ENCODE assay signal across 16 cellular contexts in genomic region chr10:5604946-5605345, GRCh38.
A peak's percentile ranks its signal among the peaks of the same experiment; 100 is the strongest.
DNase-seq lines count a peak whose midpoint lies in the region; ATAC-seq and TF ChIP-seq lines count a peak whose summit lies in the region.
"Had no signal": no experiment of that assay in that cellular context is flagged by ENCODE, and none has a peak within 500 bp of the region (broad histone marks: within the 10 kb centered on the region; RNA-seq: fewer than 3 reads in every experiment).

No MANE protein-coding gene starts in this region.

- H3K27me3 Mint-ChIP-seq in natural killer cell treated with Interleukin-12 subunit alpha and Interleukin-12 subunit beta and Interleukin-15 and Interleukin-18, amount 100 ng/mL, for 72 hours, result peaks cover 0 to 4% of the 10 kb centered on the region in 2 donors
- H3K27me3 Mint-ChIP-seq in natural killer cell (ENCODE audit: low read depth in 2 of 2), result peaks cover 4 to 8% of the 10 kb centered on the region in 2 donors

- in situ Hi-C loops in KBM-7 (cut with MboI; ENCODE audit: low pct_unique_long_range_greater_than_20kb, low sequenced_read_pairs), result loop anchor here (25.0 kb wide), 1 partner anchor 768 kb away; the partner anchor contains the start of gene AKR1E2

- no peak overlapping the region for H3K4me3 Mint-ChIP-seq in natural killer cell treated with Interleukin-12 subunit alpha and Interleukin-12 subunit beta and Interleukin-15 and Interleukin-18, amount 100 ng/mL, for 72 hours
- H3K4me3 Mint-ChIP-seq in natural killer cell, result no peak overlapping the region
- H3K4me3 Mint-ChIP-seq: H9 had no signal

- no peak overlapping the region for H3K27ac ChIP-seq in neuronal stem cell (replicated peaks; ENCODE audit: low read length)
- H3K27ac ChIP-seq in stomach, result peak overlapping the region in 1 of 5 donors; percentile 79
- H3K27ac ChIP-seq: BLaER1 treated with 17β-estradiol and CSF1 and Interleukin-3, amounts not matched to agents 10 nM and 100 nM had no signal

- H3K36me3 ChIP-seq in neuronal stem cell (replicated peaks in 1 of 2; ENCODE audit: control insufficient read depth in 2 of 2, insufficient read depth in 2 of 2, low read length in 2 of 2), result no peaks in the 10 kb centered on the region
- H3K36me3 ChIP-seq in stomach, result no peaks in the 10 kb centered on the region
- H3K36me3 ChIP-seq: BLaER1 treated with 17β-estradiol and CSF1 and Interleukin-3, amounts not matched to agents 10 nM and 100 nM had no signal

- H3K79me1 ChIP-seq in neuronal stem cell (ENCODE audit: low read depth, low read length), result no peaks in the 10 kb centered on the region

- TF ChIP-seq POLR2A in stomach (IDR thresholded peaks at IDR 0.05), result no peak

- no peak overlapping the region for H3K4me2 ChIP-seq in neuronal stem cell (ENCODE audit: insufficient read depth, low read length, poor library complexity, severe bottlenecking)

- H2BK15ac ChIP-seq in neuronal stem cell (ENCODE audit: low read length), result no peak overlapping the region

- H3K9me3 Mint-ChIP-seq in natural killer cell treated with Interleukin-12 subunit alpha and Interleukin-12 subunit beta and Interleukin-15 and Interleukin-18, amount 100 ng/mL, for 72 hours, result no peaks in the 10 kb centered on the region
- H3K9me3 Mint-ChIP-seq in natural killer cell, result no peaks in the 10 kb centered on the region
- H3K9me3 Mint-ChIP-seq: H9 had no signal

- peaks cover 6 to 9% of the 10 kb centered on the region in 2 donors for H3K4me1 ChIP-seq in neuronal stem cell (ENCODE audit: control insufficient read depth in 2 of 2, insufficient read depth in 1 of 2, low read depth in 1 of 2, low read length in 2 of 2)
- peaks cover 0 to 19% (median 6%) of the 10 kb centered on the region in 4 donors for H3K4me1 ChIP-seq in stomach

- DNase-seq in natural killer cell treated with Interleukin-12 subunit alpha and Interleukin-12 subunit beta and Interleukin-15 and Interleukin-18, amount 100 ng/mL, for 72 hours (ENCODE audit: low spot score), result peak; percentile 10
- no peak for DNase-seq in natural killer cell
- DNase-seq in cortex of kidney (lab: John Stamatoyannopoulos, UW), result peak; percentile 12
- DNase-seq in neuronal stem cell (ENCODE audit: low spot score), result no peak
- DNase-seq in stomach, result no peak
- no peak for DNase-seq in KBM-7
- DNase-seq: 8988T; ACHN; Calu3; CD4-positive, CD25-positive, alpha-beta regulatory T cell; DMS 273 treated with DMSO at 0.1 percent for 48 hours; GOT3; H9 had no signal

- peaks cover 3 to 6% of the 10 kb centered on the region in 2 donors for H3K9me3 ChIP-seq in neuronal stem cell (replicated peaks in 1 of 2; ENCODE audit: control insufficient read depth in 2 of 2, insufficient read depth in 1 of 2, low read depth in 1 of 2, low read length in 2 of 2)
- peaks cover 0 to 5% (median 0%) of the 10 kb centered on the region in 4 donors for H3K9me3 ChIP-seq in stomach

- peaks cover 0 to 3% of the 10 kb centered on the region in 2 donors for H3K4me1 Mint-ChIP-seq in natural killer cell treated with Interleukin-12 subunit alpha and Interleukin-12 subunit beta and Interleukin-15 and Interleukin-18, amount 100 ng/mL, for 72 hours (ENCODE audit: low read depth in 2 of 2)
- no peaks in the 10 kb centered on the region for H3K4me1 Mint-ChIP-seq in natural killer cell

- no peak overlapping the region for H4K91ac ChIP-seq in neuronal stem cell (ENCODE audit: low read depth, low read length, poor library complexity)

- H3K27me3 ChIP-seq in neuronal stem cell (ENCODE audit: control insufficient read depth in 3 of 3, insufficient read depth in 3 of 3, low read depth in 1 of 3, low read length in 3 of 3) (no peaks in the 10 kb centered on the region), stomach (no peaks in the 10 kb centered on the region)
- H3K27me3 ChIP-seq: BLaER1 treated with 17β-estradiol and CSF1 and Interleukin-3, amounts not matched to agents 10 nM and 100 nM had no signal

- H3K23ac ChIP-seq in neuronal stem cell (ENCODE audit: low read depth, low read length, poor library complexity), result no peak overlapping the region

- no peak overlapping the region for H2BK120ac ChIP-seq in neuronal stem cell (ENCODE audit: low read depth, low read length)

- no peak for ATAC-seq in natural killer cell treated with Interleukin-12 subunit alpha and Interleukin-12 subunit beta and Interleukin-15 and Interleukin-18, amount 100 ng/mL, for 72 hours
- ATAC-seq in natural killer cell, result no peak
- no peak for ATAC-seq in GM21576 (IDR thresholded peaks at IDR 0.05; ENCODE audit: unreplicated experiment)
- ATAC-seq: GM12878 had no signal

- no peak for TF ChIP-seq CTCF in natural killer cell (IDR thresholded peaks at IDR 0.05)
- no peak for TF ChIP-seq CTCF in stomach (IDR thresholded peaks at IDR 0.05)

- no peak overlapping the region for H2AK5ac ChIP-seq in neuronal stem cell (ENCODE audit: low read depth, low read length)

- H3K14ac ChIP-seq in neuronal stem cell (ENCODE audit: low read length), result no peak overlapping the region

- H2BK5ac ChIP-seq in neuronal stem cell (ENCODE audit: low read length), result no peak overlapping the region

- no peak overlapping the region for H2AFZ ChIP-seq in neuronal stem cell (ENCODE audit: low read length)

- intact Hi-C loops in natural killer cell (cut with micrococcal nuclease) (no loop called here), stomach (cut with DNase I; ENCODE audit: low total_unique reads) (no loop called here)

- no peak overlapping the region for H3K4ac ChIP-seq in neuronal stem cell (ENCODE audit: low read length)

- H3K36me3 Mint-ChIP-seq in natural killer cell treated with Interleukin-12 subunit alpha and Interleukin-12 subunit beta and Interleukin-15 and Interleukin-18, amount 100 ng/mL, for 72 hours, result no peaks in the 10 kb centered on the region
- H3K36me3 Mint-ChIP-seq in natural killer cell, result no peaks in the 10 kb centered on the region
- H3K36me3 Mint-ChIP-seq: CD4-positive, CD25-positive, alpha-beta regulatory T cell had no signal

- H3K9ac ChIP-seq in neuronal stem cell (ENCODE audit: low read depth, low read length, poor library complexity), result no peak overlapping the region
- H3K9ac ChIP-seq: BLaER1 treated with 17β-estradiol and CSF1 and Interleukin-3, amounts not matched to agents 10 nM and 100 nM had no signal

- no peak for TF ChIP-seq EP300 in stomach (IDR thresholded peaks at IDR 0.05)

- no peak overlapping the region for H3K18ac ChIP-seq in neuronal stem cell (ENCODE audit: low read length)

- WGBS in neuronal stem cell (ENCODE audit: extremely low coverage in 2 of 2, insufficient read length in 2 of 2, insufficient replicate concordance in 1 of 2), 2 donors, result no CpG with 5 or more reads among the region's 7 CpGs
- WGBS in stomach, 5 donors, result 79 to 92% (median 87%) methylated on average over 7 of the region's 7 CpGs

- peak overlapping the region; percentile 59 for H2BK12ac ChIP-seq in neuronal stem cell (ENCODE audit: low read length)

- H3K4me3 ChIP-seq in neuronal stem cell (ENCODE audit: low read length in 2 of 2), result no peak overlapping the region
- H3K4me3 ChIP-seq in stomach, result no peak overlapping the region
- H3K4me3 ChIP-seq: BLaER1 treated with 17β-estradiol and CSF1 and Interleukin-3, amounts not matched to agents 10 nM and 100 nM; GM12878 had no signal

- no peak overlapping the region for H4K8ac ChIP-seq in neuronal stem cell (ENCODE audit: low read depth, low read length)

- H3K27ac Mint-ChIP-seq in natural killer cell treated with Interleukin-12 subunit alpha and Interleukin-12 subunit beta and Interleukin-15 and Interleukin-18, amount 100 ng/mL, for 72 hours, result no peak overlapping the region
- no peak overlapping the region for H3K27ac Mint-ChIP-seq in natural killer cell
- H3K27ac Mint-ChIP-seq: H9 had no signal

Comparison
In these comparisons a context has a peak if more than half of its experiments do, and no peak if none do; other contexts are left out.
1. DNase-seq: peak in natural killer cell treated with Interleukin-12 subunit alpha and Interleukin-12 subunit beta and Interleukin-15 and Interleukin-18, amount 100 ng/mL, for 72 hours (single experiment) and cortex of kidney (single experiment); none in natural killer cell (single experiment), neuronal stem cell (single experiment), stomach (single experiment) and KBM-7 (single experiment).